In the genomic region with DNA sequence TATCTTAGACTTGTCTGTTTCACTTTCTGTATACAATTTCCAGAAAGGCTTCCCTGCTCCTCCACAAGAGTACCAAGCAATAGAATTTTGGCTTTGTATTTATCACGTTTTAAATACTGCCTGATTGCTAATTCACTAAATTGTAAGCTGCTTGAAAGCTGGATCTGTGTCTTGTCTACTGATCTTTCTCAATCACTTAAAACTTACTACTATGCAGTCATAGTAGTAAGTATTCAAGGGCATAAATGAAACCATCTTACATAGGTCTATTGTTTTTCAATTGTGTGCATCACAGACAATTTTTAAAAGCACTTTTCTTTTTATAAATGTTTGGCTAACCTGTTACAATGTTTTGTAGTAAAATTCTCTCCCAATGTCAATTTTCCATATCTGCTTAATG, we compare ENCODE assay signal across 9 cellular contexts. TPM values are rescaled to one million over a fixed set of nuclear protein-coding genes. Genes with fewer than 3 reads are reported as not detected.
DNase-seq lines count a peak whose midpoint lies in the region; ATAC-seq, FAIRE-seq and TF ChIP-seq lines count a peak whose summit lies in the region.
"Had no signal": no experiment of that assay in that cellular context is flagged by ENCODE, and none has a peak within 500 bp of the region (broad histone marks: within the 10 kb centered on the region; RNA-seq: fewer than 3 reads in every experiment).

No MANE protein-coding gene starts in this region.

- TF ChIP-seq CTCF in A549 (IDR thresholded peaks at IDR 0.05) (no peak), mammary epithelial cell (conservative IDR thresholded peaks at IDR 0.05 in 1 of 2, IDR thresholded peaks at IDR 0.05 in 1 of 2; ENCODE audit: extremely low read depth in 1 of 2, insufficient read depth in 1 of 2, low read depth in 1 of 2, low read length in 2 of 2) (no peak), nephron (IDR thresholded peaks at IDR 0.05; ENCODE audit: unreplicated experiment in 3 of 3) (no peak)

- H3K27me3 Mint-ChIP-seq in nephron (ENCODE audit: low read depth), result no peaks in the 10 kb centered on the region

- H3K9me3 Mint-ChIP-seq in nephron, result no peaks in the 10 kb centered on the region

- H3K4me1 Mint-ChIP-seq in nephron, result peaks cover 19% of the 10 kb centered on the region

- no peak for TF ChIP-seq POLR2A in A549 (IDR thresholded peaks at IDR 0.05; ENCODE audit: low read length)

- no peaks in the 10 kb centered on the region for H3K9me3 ChIP-seq in A549
- H3K9me3 ChIP-seq in MG63, result no peaks in the 10 kb centered on the region; the same call in 1 of the 2 replicates
- no peaks in the 10 kb centered on the region for H3K9me3 ChIP-seq in mammary epithelial cell (replicated peaks; ENCODE audit: insufficient read depth, low read length)

- FAIRE-seq in A549 (lab: Jason Lieb, UNC), result no peak

- H3K36me3 Mint-ChIP-seq in nephron (ENCODE audit: low read depth), result no peaks in the 10 kb centered on the region

- peak overlapping the region; percentile 97 for H2AFZ ChIP-seq in mammary epithelial cell (ENCODE audit: low read depth, low read length)

- H3K4me2 ChIP-seq in A549 (peak overlapping the region; percentile 90), mammary epithelial cell (ENCODE audit: insufficient read depth, low read depth, low read length) (peak overlapping the region; percentile 86)

- BruUV-seq in mammary epithelial cell (replicated peaks; lab: Mats Ljungman, UMichigan), result no TSS peak

- 17% methylated on average over 1 of the region's 1 CpG for WGBS in A549 (ENCODE audit: missing lambda C conversion rate)
- WGBS in mammary epithelial cell (ENCODE audit: low coverage, missing lambda C conversion rate), result 0% methylated on average over 1 of the region's 1 CpG

- DNase-seq in A549 (ENCODE audit: low read depth in 1 of 2, low spot score in 1 of 2), result no peak
- no peak for DNase-seq in MG63
- DNase-seq in mammary epithelial cell, result no peak
- no peak for DNase-seq in NCI-H1436 (lab: John Stamatoyannopoulos, UW)
- no peak for DNase-seq in MV-4-11 (lab: John Stamatoyannopoulos, UW)
- DNase-seq in NCI-H146 (lab: John Stamatoyannopoulos, UW), result no peak
- no peak for DNase-seq in GDM1 (lab: John Stamatoyannopoulos, UW)

- CTCF ChIA-PET in A549 (lab: Yijun Ruan, JAX), result interaction anchor here (0.7 to 3.5 kb wide), 4 partner anchors 55 to 96 kb away, joined by 3 to 46 read pairs (median 10); partner anchors contain the start of gene GLIPR1L1
- CTCF ChIA-PET in mammary epithelial cell (lab: Charles Lee; ENCODE audit: low non-redundant PET), result no interaction called here

- H3K4me1 ChIP-seq in A549 (peaks cover 25% of the 10 kb centered on the region; the same call in 2 of the 3 replicates), mammary epithelial cell (ENCODE audit: insufficient read depth, low read length) (peaks cover 20% of the 10 kb centered on the region)

- no peak for ATAC-seq in A549

- intact Hi-C loops in mammary epithelial cell (cut with micrococcal nuclease), result loop anchor here (5.0 kb wide), 3 partner anchors 58 to 643 kb away; partner anchors contain the start of gene PHLDA1

- peak overlapping the region; percentile 9 to 74; a peak in 4 of 6 replicates for H3K27ac ChIP-seq in A549
- peak overlapping the region; percentile 68 for H3K27ac ChIP-seq in mammary epithelial cell (ENCODE audit: insufficient read depth, low read depth, low read length)

- dilution Hi-C loops in mammary epithelial cell (cut with HindIII; ENCODE audit: low sequenced_read_pairs), result no loop called here

- H3K27me3 ChIP-seq in MG63 (no peaks in the 10 kb centered on the region), mammary epithelial cell (ENCODE audit: insufficient read depth, low read length) (no peaks in the 10 kb centered on the region)

- TF ChIP-seq RAD21 in A549 (conservative IDR thresholded peaks at IDR 0.05 in 1 of 2, IDR thresholded peaks at IDR 0.05 in 1 of 2), result no peak

- H3K79me2 ChIP-seq in mammary epithelial cell (ENCODE audit: insufficient read depth, low read length), result no peaks in the 10 kb centered on the region

- POLR2A ChIA-PET in A549 (lab: Yijun Ruan, JAX), result no interaction called here

- H3K27ac Mint-ChIP-seq in nephron, result peak overlapping the region in 2 of 3 experiments; percentile 98 to 99

- TF ChIP-seq EP300 in A549 (IDR thresholded peaks at IDR 0.05), result no peak

- no peaks in the 10 kb centered on the region for H3K36me3 ChIP-seq in MG63
- H3K36me3 ChIP-seq in mammary epithelial cell (ENCODE audit: insufficient read depth, low read length), result no peaks in the 10 kb centered on the region

- H3K4me3 Mint-ChIP-seq in nephron, result peak overlapping the region; percentile 90 to 98 (median 97)

- H3K4me3 ChIP-seq in A549 (peak overlapping the region; percentile 48; the same call in 2 of the 3 replicates), MG63 (peak overlapping the region; percentile 54), mammary epithelial cell (replicated peaks in 1 of 3; ENCODE audit: insufficient read depth in 1 of 3, low read depth in 2 of 3, low read length in 3 of 3) (peak overlapping the region; percentile 50 to 80 (median 52))

- H3K9ac ChIP-seq in mammary epithelial cell (ENCODE audit: insufficient read depth, low read length), result no peak overlapping the region

- in situ Hi-C loops in mammary epithelial cell (cut with MboI; ENCODE audit: low sequenced_read_pairs in 2 of 2), result no loop called here

- H4K20me1 ChIP-seq in mammary epithelial cell (ENCODE audit: insufficient read depth, low read length), result no peaks in the 10 kb centered on the region

TF ChIP-seq in A549, 52 proteins besides CTCF, POLR2A, EP300 and RAD21 (continues in another document):
- no peak for TF ChIP-seq HOXB5 (CRISPR knock-in tag; IDR thresholded peaks at IDR 0.05)
- TF ChIP-seq CHD4 (IDR thresholded peaks at IDR 0.05; ENCODE audit: borderline replicate concordance), result no peak
- no peak for TF ChIP-seq FOSL2 (IDR thresholded peaks at IDR 0.05)
- no peak for TF ChIP-seq FOSL2 (CRISPR knock-in tag; IDR thresholded peaks at IDR 0.05)
- no peak for TF ChIP-seq ZC3H11A (IDR thresholded peaks at IDR 0.05)
- TF ChIP-seq, protein P1, sequence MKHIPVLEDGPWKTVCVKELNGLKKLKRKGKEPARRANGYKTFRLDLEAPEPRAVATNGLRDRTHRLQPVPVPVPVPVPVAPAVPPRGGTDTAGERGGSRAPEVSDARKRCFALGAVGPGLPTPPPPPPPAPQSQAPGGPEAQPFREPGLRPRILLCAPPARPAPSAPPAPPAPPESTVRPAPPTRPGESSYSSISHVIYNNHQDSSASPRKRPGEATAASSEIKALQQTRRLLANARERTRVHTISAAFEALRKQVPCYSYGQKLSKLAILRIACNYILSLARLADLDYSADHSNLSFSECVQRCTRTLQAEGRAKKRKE (CRISPR knock-in tag; IDR thresholded peaks at IDR 0.05; ENCODE audit: low read depth), result no peak
- no peak for TF ChIP-seq GATA3 (IDR thresholded peaks at IDR 0.05; ENCODE audit: borderline replicate concordance)
- no peak for TF ChIP-seq PBX3 (IDR thresholded peaks at IDR 0.05)
- no peak for TF ChIP-seq RFX5 (IDR thresholded peaks at IDR 0.05)
- no peak for TF ChIP-seq MAFK (IDR thresholded peaks at IDR 0.05; ENCODE audit: partially characterized antibody)
- TF ChIP-seq ZSCAN20 (CRISPR knock-in tag; IDR thresholded peaks at IDR 0.05), result no peak
- TF ChIP-seq, protein P2, sequence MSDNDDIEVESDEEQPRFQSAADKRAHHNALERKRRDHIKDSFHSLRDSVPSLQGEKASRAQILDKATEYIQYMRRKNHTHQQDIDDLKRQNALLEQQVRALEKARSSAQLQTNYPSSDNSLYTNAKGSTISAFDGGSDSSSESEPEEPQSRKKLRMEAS (IDR thresholded peaks at IDR 0.05), result no peak
- TF ChIP-seq FOXS1 (CRISPR knock-in tag; IDR thresholded peaks at IDR 0.05), result no peak
- TF ChIP-seq CEBPB (IDR thresholded peaks at IDR 0.05), result no peak
- TF ChIP-seq HOXA7 (CRISPR knock-in tag; IDR thresholded peaks at IDR 0.05), result no peak
- TF ChIP-seq JUN (IDR thresholded peaks at IDR 0.05), result no peak
- TF ChIP-seq CBX2 (IDR thresholded peaks at IDR 0.05; ENCODE audit: borderline replicate concordance, low read depth), result no peak

RNA-seq across cellular contexts. Expression of gene GLIPR1L2, which starts 1.2 kb away (rescaled TPM):
- polyA plus RNA-seq in A549 (2011; rRNA removed) (0.90 and 0.97 TPM in 2 replicates), A549 (2017; fragmentation: RNase III; extraction: RNeasy Plus Mini Kit Qiagen cat#74134 plus additional on column Dnase treatment) (0.24 to 0.57 TPM (median 0.40 TPM) in 3 replicates), mammary epithelial cell (0.42 TPM)
- 0.09 and 0.13 TPM in 2 replicates for polyA plus RNA-seq in A549 (2012; cell fraction: cytosol; rRNA removed)
- 0.04 TPM in 1 of 2 replicates, not detected in the other for polyA plus RNA-seq in A549 (2012; cell fraction: nucleus; rRNA removed)
- 0.24 and 0.66 TPM in 2 replicates for polyA minus RNA-seq in A549 (2011; rRNA and poly(A)+ RNA removed)
- total RNA-seq in MG63 (2014; rRNA removed; shearing (Covaris generic); ENCODE audit: low replicate concordance), result not detected in 2 replicates
- 1 to 10 TPM in 1 of 2 donors, under 1 TPM in 1; 0.80 to 1.2 TPM for total RNA-seq in mammary epithelial cell
- polyA minus RNA-seq in mammary epithelial cell, result not detected

RNA-seq across cellular contexts. Expression of gene GLIPR1L1, which starts 55.2 kb away (rescaled TPM):
- polyA plus RNA-seq in A549 (2011; rRNA removed) (not detected in 2 replicates), A549 (2017; fragmentation: RNase III; extraction: RNeasy Plus Mini Kit Qiagen cat#74134 plus additional on column Dnase treatment) (not detected in 3 replicates), mammary epithelial cell (not detected)
- not detected in 2 replicates for polyA plus RNA-seq in A549 (2012; cell fraction: cytosol; rRNA removed)
- not detected in 2 replicates for polyA plus RNA-seq in A549 (2012; cell fraction: nucleus; rRNA removed)
- polyA minus RNA-seq in A549 (2011; rRNA and poly(A)+ RNA removed), result not detected in 2 replicates
- not detected in 2 replicates for total RNA-seq in MG63 (2014; rRNA removed; shearing (Covaris generic); ENCODE audit: low replicate concordance)
- total RNA-seq in mammary epithelial cell, result not detected
- polyA minus RNA-seq in mammary epithelial cell, result not detected
- total RNA-seq: LHCN-M2 had no signal

RNA-seq across cellular contexts. Expression of gene CAPS2, which starts 59.6 kb away (rescaled TPM):
- 6.9 and 7.0 TPM in 2 replicates for polyA plus RNA-seq in A549 (2011; rRNA removed)
- polyA plus RNA-seq in A549 (2012; cell fraction: cytosol; rRNA removed), result 0.79 and 1.4 TPM in 2 replicates
- 1.5 and 2.0 TPM in 2 replicates for polyA plus RNA-seq in A549 (2012; cell fraction: nucleus; rRNA removed)
- polyA plus RNA-seq in A549 (2017; fragmentation: RNase III; extraction: RNeasy Plus Mini Kit Qiagen cat#74134 plus additional on column Dnase treatment), result 2.6 to 3.7 TPM (median 3.6 TPM) in 3 replicates
- 15.9 and 20.3 TPM in 2 replicates for polyA minus RNA-seq in A549 (2011; rRNA and poly(A)+ RNA removed)
- total RNA-seq in MG63 (2014; rRNA removed; shearing (Covaris generic); ENCODE audit: low replicate concordance), result 0.37 and 0.43 TPM in 2 replicates
- 1 to 10 TPM; 6.4 to 8.5 TPM for total RNA-seq in mammary epithelial cell
- 1.6 TPM for polyA plus RNA-seq in mammary epithelial cell
- polyA minus RNA-seq in mammary epithelial cell, result not detected
